Comparison of ENCODE assay signal across 8 cellular contexts in genomic region chr3:197554562-197555280, GRCh38.
A peak's percentile ranks its signal among the peaks of the same experiment; 100 is the strongest.
DNase-seq lines count a peak whose midpoint lies in the region; ATAC-seq and TF ChIP-seq lines count a peak whose summit lies in the region.

No MANE protein-coding gene starts in this region.

- DNase-seq in AG10803 (ENCODE audit: low read depth) (peak; percentile 95), NCI-H345 (lab: John Stamatoyannopoulos, UW) (peak; percentile 99), cerebellar cortex (ENCODE audit: low spot score) (peak; percentile 93), islet precursor cell (peak; percentile 98)
- DNase-seq in activated CD4-positive, CD25-positive, alpha-beta regulatory T cell treated with anti-CD3 and anti-CD28 coated beads, Interleukin-2, amount 50 U/mL, for 16 hours (ENCODE audit: low read depth, low spot score) = peak; percentile 78
- peak; percentile 90 for DNase-seq in stimulated activated CD4-positive, alpha-beta T cell treated with anti-CD3 and anti-CD28 coated beads, Interleukin-12 subunit alpha, Interleukin-12 subunit beta, amount 100 ng/mL, for 4 hours

- peak overlapping the region; percentile 88 for H3K4me3 ChIP-seq in AG10803 (ENCODE audit: low read length)

- TF ChIP-seq CTCF in AG10803 (conservative IDR thresholded peaks at IDR 0.05; ENCODE audit: low read length) = peak; percentile 52

- peak; percentile 96 for ATAC-seq in GM19023 (IDR thresholded peaks at IDR 0.05; ENCODE audit: unreplicated experiment)
- peak; percentile 98 for ATAC-seq in HG03196 (IDR thresholded peaks at IDR 0.05; ENCODE audit: unreplicated experiment)

Comparison
In these comparisons a context has a peak if more than half of its experiments do, and no peak if none do; other contexts are left out.
1. Peak in every context shown above with its lines: DNase-seq, ATAC-seq and H3K4me3 ChIP-seq.